1 cellular context compared by ENCODE assay signal in genomic region chr3:46566040-46566631, GRCh38.
TF ChIP-seq lines count a peak whose summit lies in the region.

Gene LRRC2, minus strand, starts transcription at chr3:46566302. Its CDS starts 14,711 bp downstream, at chr3:46551591.

TF ChIP-seq in HepG2, 621 proteins besides CTCF, POLR2A, EP300 and RAD21 (continued from another document):
- TF ChIP-seq ZBTB10 (CRISPR knock-in tag; IDR thresholded peaks at IDR 0.05; ENCODE audit: borderline replicate concordance) (0 out of 2 replicates have a peak, but pooled peaks have one; percentile 22), HNRNPLL (IDR thresholded peaks at IDR 0.05; ENCODE audit: low read depth, low read length, poor library complexity, severe bottlenecking) (peak; percentile 25), ZNF782 (CRISPR knock-in tag; IDR thresholded peaks at IDR 0.05; ENCODE audit: borderline replicate concordance) (peak; percentile 84; the same call in 1 of the 2 replicates), HOXA3 (CRISPR knock-in tag; IDR thresholded peaks at IDR 0.05) (peak; percentile 22; the same call in 1 of the 2 replicates), ZBTB42 (CRISPR knock-in tag; IDR thresholded peaks at IDR 0.05) (0 out of 2 replicates have a peak, but pooled peaks have one; percentile 67), UBTF (CRISPR knock-in tag; IDR thresholded peaks at IDR 0.05) (peak; percentile 54; the same call in 1 of the 2 replicates), CCDC6 (CRISPR knock-in tag; IDR thresholded peaks at IDR 0.05) (peak; percentile 18; the same call in 1 of the 2 replicates), ZGPAT (CRISPR knock-in tag; IDR thresholded peaks at IDR 0.05) (no peak), ZFY (CRISPR knock-in tag; IDR thresholded peaks at IDR 0.05) (peak; percentile 28; the same call in 1 of the 2 replicates), ZNF12 (CRISPR knock-in tag; IDR thresholded peaks at IDR 0.05) (peak; percentile 40; the same call in 1 of the 2 replicates), KLF16 (CRISPR knock-in tag; IDR thresholded peaks at IDR 0.05) (0 out of 4 replicates have a peak, but pooled peaks of 1 of the 2 experiments have one; percentile 57), GRHL1 (CRISPR knock-in tag; conservative IDR thresholded peaks at IDR 0.05) (no peak), PATZ1 (CRISPR knock-in tag; IDR thresholded peaks at IDR 0.05) (peak; percentile 56), KAT8 (CRISPR knock-in tag; IDR thresholded peaks at IDR 0.05) (peak; percentile 15; the same call in 1 of the 2 replicates), HDAC6 (IDR thresholded peaks at IDR 0.05; ENCODE audit: low read depth, low read length) (no peak), SIN3A (IDR thresholded peaks at IDR 0.05; ENCODE audit: borderline replicate concordance, low read depth, low read length) (0 out of 2 replicates have a peak, but pooled peaks have one; percentile 18), MATR3 (CRISPR knock-in tag; IDR thresholded peaks at IDR 0.05) (no peak), KLF11 (CRISPR knock-in tag; IDR thresholded peaks at IDR 0.05) (no peak), MIER3 (CRISPR knock-in tag; IDR thresholded peaks at IDR 0.05; ENCODE audit: borderline replicate concordance) (no peak), ZNF263 (CRISPR knock-in tag; IDR thresholded peaks at IDR 0.05) (0 out of 2 replicates have a peak, but pooled peaks have one; percentile 16), FOXJ3 (CRISPR knock-in tag; IDR thresholded peaks at IDR 0.05; ENCODE audit: borderline replicate concordance) (peak; percentile 37; the same call in 1 of the 2 replicates), DZIP1 (CRISPR knock-in tag; IDR thresholded peaks at IDR 0.05) (no peak), ZNF354B (CRISPR knock-in tag; IDR thresholded peaks at IDR 0.05) (no peak), ATF7-NPFF (CRISPR knock-in tag; IDR thresholded peaks at IDR 0.05; ENCODE audit: low read depth) (0 out of 2 replicates have a peak, but pooled peaks have one; percentile 22), ZNF790 (CRISPR knock-in tag; IDR thresholded peaks at IDR 0.05; ENCODE audit: borderline replicate concordance) (peak; percentile 67; the same call in 1 of the 2 replicates), MYPOP (CRISPR knock-in tag; IDR thresholded peaks at IDR 0.05) (peak; percentile 47; the same call in 1 of the 2 replicates), HDAC1 (CRISPR knock-in tag; IDR thresholded peaks at IDR 0.05) (peak; percentile 44; the same call in 1 of the 2 replicates), ZNF552 (CRISPR knock-in tag; IDR thresholded peaks at IDR 0.05; ENCODE audit: borderline replicate concordance) (0 out of 2 replicates have a peak, but pooled peaks have one; percentile 28), ZNF121 (CRISPR knock-in tag; IDR thresholded peaks at IDR 0.05) (peak; percentile 74), ZNF501 (CRISPR knock-in tag; IDR thresholded peaks at IDR 0.05) (peak; percentile 56; the same call in 1 of the 2 replicates), PRDM15 (CRISPR knock-in tag; IDR thresholded peaks at IDR 0.05) (0 out of 2 replicates have a peak, but pooled peaks have one; percentile 41), ZFP90 (CRISPR knock-in tag; IDR thresholded peaks at IDR 0.05; ENCODE audit: borderline replicate concordance) (no peak), E2F2 (CRISPR knock-in tag; IDR thresholded peaks at IDR 0.05; ENCODE audit: borderline replicate concordance) (no peak), MAX (IDR thresholded peaks at IDR 0.05) (peak; percentile 50; the same call in 1 of the 2 replicates), FOXO1 (CRISPR knock-in tag; IDR thresholded peaks at IDR 0.05) (peak; percentile 76), ZNF709 (CRISPR knock-in tag; IDR thresholded peaks at IDR 0.05) (peak; percentile 69; the same call in 1 of the 2 replicates), FOXA1 (IDR thresholded peaks at IDR 0.05) (no peak), FOXA1 (CRISPR knock-in tag; IDR thresholded peaks at IDR 0.05) (peak; percentile 78), ZNF260 (CRISPR knock-in tag; IDR thresholded peaks at IDR 0.05; ENCODE audit: borderline replicate concordance, low read depth) (no peak), MYC (CRISPR knock-in tag; IDR thresholded peaks at IDR 0.05; ENCODE audit: borderline replicate concordance) (peak; percentile 3; the same call in 1 of the 2 replicates)
TF ChIP-seq in HepG2: peak in this region for 64.
